14 cellular contexts compared by ENCODE assay signal in the genomic region with DNA sequence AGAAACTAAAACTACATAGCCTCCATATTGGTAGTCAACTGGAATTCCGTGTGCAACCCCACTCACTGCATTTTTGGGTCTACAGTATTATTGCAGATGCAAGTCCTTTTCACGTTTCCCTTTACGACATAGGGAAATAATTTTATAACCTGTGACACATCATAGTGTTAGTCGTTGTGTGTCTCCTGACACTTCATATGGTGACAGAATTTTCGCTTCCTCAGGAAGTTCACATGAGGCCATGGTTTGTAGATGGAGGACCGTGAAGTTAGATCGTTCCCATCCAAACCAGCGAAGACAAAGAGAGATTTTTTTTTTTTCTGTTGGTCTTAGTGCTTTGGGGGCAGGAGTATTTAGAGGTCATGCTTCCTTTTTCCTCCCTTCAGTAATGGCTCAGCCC. TPM values are rescaled to one million over a fixed set of nuclear protein-coding genes. Genes with fewer than 3 reads are reported as not detected.
DNase-seq lines count a peak whose midpoint lies in the region; ATAC-seq, FAIRE-seq and TF ChIP-seq lines count a peak whose summit lies in the region.
"Had no signal": no experiment of that assay in that cellular context is flagged by ENCODE, and none has a peak within 500 bp of the region (broad histone marks: within the 10 kb centered on the region; RNA-seq: fewer than 3 reads in every experiment).

No MANE protein-coding gene starts in this region.

- no peaks in the 10 kb centered on the region for H3K27me3 Mint-ChIP-seq in natural killer cell (ENCODE audit: low read depth in 2 of 2)

- FAIRE-seq in GM18507 (lab: Jason Lieb, UNC) = peak; percentile 51
- FAIRE-seq: TTC549 had no signal

- no peak overlapping the region for H3K4me3 ChIP-seq in NB4 (ENCODE audit: low read depth, low read length)
- no peak overlapping the region for H3K4me3 ChIP-seq in thyroid gland (replicated peaks in 1 of 3)
- H3K4me3 ChIP-seq: thoracic aorta had no signal

- H3K36me3 Mint-ChIP-seq in natural killer cell = peaks cover 32% of the 10 kb centered on the region

- peaks cover 36 to 37% of the 10 kb centered on the region in 2 donors for H3K36me3 ChIP-seq in thyroid gland

- H3K4me3 Mint-ChIP-seq in natural killer cell = no peak overlapping the region

- no peaks in the 10 kb centered on the region for H3K27me3 ChIP-seq in thyroid gland

- no peaks in the 10 kb centered on the region for H3K4me1 ChIP-seq in thyroid gland

- WGBS in thyroid gland, 2 donors = 73 to 79% methylated on average over 8 of the region's 8 CpGs

- H3K27ac Mint-ChIP-seq in natural killer cell = peak overlapping the region; percentile 20 to 51

- intact Hi-C loops in natural killer cell (cut with micrococcal nuclease) = no loop called here
- intact Hi-C loops in thyroid gland (cut with DNase I) = no loop called here

- no peak for TF ChIP-seq POLR2A in NB4 (IDR thresholded peaks at IDR 0.05; ENCODE audit: extremely low read depth, insufficient read length)
- no peak for TF ChIP-seq POLR2A in thyroid gland (IDR thresholded peaks at IDR 0.05)

- no peak overlapping the region for H3K27ac ChIP-seq in thyroid gland
- H3K27ac ChIP-seq: thoracic aorta had no signal

- H3K9me3 ChIP-seq in thyroid gland = no peaks in the 10 kb centered on the region
- H3K9me3 ChIP-seq: thoracic aorta had no signal

- TF ChIP-seq CTCF in NB4 (IDR thresholded peaks at IDR 0.05; ENCODE audit: low read depth, low read length) (no peak), natural killer cell (IDR thresholded peaks at IDR 0.05) (no peak), thyroid gland (IDR thresholded peaks at IDR 0.05) (no peak)

- ATAC-seq in GM21723 (IDR thresholded peaks at IDR 0.05; ENCODE audit: unreplicated experiment) (peak; percentile 49), natural killer cell (peak; percentile 44 to 71 (median 71)), GM18858 (IDR thresholded peaks at IDR 0.05; ENCODE audit: unreplicated experiment) (no peak)

- no peaks in the 10 kb centered on the region for H3K9me3 Mint-ChIP-seq in natural killer cell

- H3K4me1 Mint-ChIP-seq in natural killer cell = peaks cover 5 to 17% of the 10 kb centered on the region in 2 donors

- DNase-seq in GM18507 (ENCODE audit: extremely low spot score, insufficient read length, low read depth) = no peak
- peak; percentile 29 for DNase-seq in NB4 (ENCODE audit: low read depth)
- no peak for DNase-seq in natural killer cell
- DNase-seq in NCI-H146 (lab: John Stamatoyannopoulos, UW) = no peak
- DNase-seq in thyroid gland = no peak
- DNase-seq: activated T-cell treated with anti-CD3 and anti-CD28 coated beads for 4 hours; amygdala; effector CD4-positive, alpha-beta T cell; NCI-H1048; NCI-H524 had no signal

RNA-seq across cellular contexts. Expression of gene MRC2, which starts 15.7 kb away (rescaled TPM):
- under 1 TPM; 0.23 to 0.54 (median 0.50) TPM for total RNA-seq in natural killer cell
- total RNA-seq in thyroid gland = 10 to 100 TPM in 2 of 4 donors, 1 to 10 TPM in 2; 7.9 to 15.2 (median 10.9) TPM

Comparison
In these comparisons a context has a peak if more than half of its experiments do, and no peak if none do; other contexts are left out.
1. RNA of gene MRC2, which starts 15.7 kb away (total RNA-seq): 7.9 to 15.2 TPM in thyroid gland; 0.23 to 0.54 TPM in natural killer cell; every median in the first group is over 4 times any median in the second.